In the genomic region with DNA sequence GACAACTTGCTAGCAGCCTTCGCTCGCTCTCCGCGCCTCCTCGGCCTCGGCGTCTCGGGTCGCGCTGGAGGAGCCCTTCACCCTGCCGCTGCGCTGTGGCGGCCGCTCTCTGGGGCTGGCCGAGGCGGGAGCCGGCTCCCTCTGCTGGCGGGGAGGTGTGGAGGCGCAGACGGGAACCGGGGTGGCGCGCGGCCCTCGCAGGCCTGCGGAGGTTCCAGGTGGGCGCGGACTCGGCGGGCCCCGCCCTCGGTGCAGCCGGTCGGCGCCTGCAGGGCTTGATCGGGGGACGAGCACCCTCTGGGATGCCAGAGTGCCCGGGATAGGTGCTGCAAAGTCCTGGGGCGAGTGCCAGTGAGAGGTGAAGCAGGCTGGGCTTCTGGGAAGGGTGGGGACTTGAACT, we compare ENCODE assay signal across 16 cellular contexts.
"Had no signal": no experiment of that assay in that cellular context is flagged by ENCODE, and none has a peak within 500 bp of the region (broad histone marks: within the 10 kb centered on the region; RNA-seq: fewer than 3 reads in every experiment).

No MANE protein-coding gene starts in this region.

- H3K27ac ChIP-seq: body of pancreas, colonic mucosa, pancreas, spleen, thyroid gland had no signal

- H3K9me3 ChIP-seq: body of pancreas, colonic mucosa, pancreas, thyroid gland had no signal

- H3K27me3 ChIP-seq: body of pancreas, colonic mucosa, pancreas, spleen, thyroid gland had no signal

- H3K4me3 ChIP-seq: body of pancreas, colonic mucosa, pancreas, spleen, thyroid gland had no signal

- H3K36me3 ChIP-seq: colonic mucosa, pancreas, spleen, thyroid gland had no signal

- DNase-seq: activated B cell treated with CpG ODN at 0.5 μM for 24 hours; activated CD4-positive, alpha-beta memory T cell treated with anti-CD3 and anti-CD28 coated beads, Interleukin-2, amount 10 ng/mL, durations not matched to agents 7 days and 5 days; activated CD4-positive, alpha-beta T cell treated with anti-CD3 and anti-CD28 coated beads for 4 hours; activated naive CD4-positive, alpha-beta T cell treated with anti-CD3 and anti-CD28 coated beads for 36 hours; activated T-cell treated with anti-CD3 and anti-CD28 coated beads, Interleukin-2, amount 50 U/mL, for 24 hours; body of pancreas; caudate nucleus; colonic mucosa; foreskin melanocyte; immature natural killer cell; naive B cell; spleen; stimulated activated naive CD4-positive, alpha-beta T cell; T-helper 2 cell; thyroid gland had no signal

- ATAC-seq: body of pancreas, pancreas had no signal

- H3K4me1 ChIP-seq: body of pancreas, colonic mucosa, pancreas, spleen had no signal
